ENCODE assay signal across 14 cellular contexts in the genomic region with DNA sequence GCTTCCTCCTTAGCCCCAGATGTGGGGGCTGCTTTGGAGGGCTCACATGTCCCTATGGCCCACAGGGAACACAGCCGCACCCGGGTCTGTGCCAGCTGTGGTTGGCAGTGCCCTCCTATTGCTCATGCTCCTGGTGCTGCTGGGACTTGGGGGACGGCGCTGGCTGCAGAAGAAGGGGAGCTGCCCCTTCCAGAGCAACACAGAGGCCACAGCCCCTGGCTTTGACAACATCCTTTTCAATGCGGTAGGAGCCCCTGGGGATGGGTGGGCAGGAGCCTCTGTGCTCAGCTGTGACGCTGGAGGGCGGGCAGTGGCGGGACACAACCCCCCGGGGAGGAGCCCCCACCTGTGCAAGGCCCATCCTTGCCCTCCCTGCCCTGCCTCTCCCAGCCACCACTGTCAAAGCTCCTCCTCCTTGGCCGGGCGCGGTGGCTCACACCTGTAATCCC. TPM values are rescaled to one million over a fixed set of nuclear protein-coding genes. Genes with fewer than 3 reads are reported as not detected.
A peak's percentile ranks its signal among the peaks of the same experiment; 100 is the strongest.
DNase-seq lines count a peak whose midpoint lies in the region; ATAC-seq, FAIRE-seq and TF ChIP-seq lines count a peak whose summit lies in the region.
"Had no signal": no experiment of that assay in that cellular context is flagged by ENCODE, and none has a peak within 500 bp of the region (broad histone marks: within the 10 kb centered on the region; RNA-seq: fewer than 3 reads in every experiment).

No MANE protein-coding gene starts in this region.

- no peaks in the 10 kb centered on the region for H3K27me3 Mint-ChIP-seq in activated CD8-positive, alpha-beta T cell treated with anti-CD3 and anti-CD28 coated beads, Interleukin-2, amount 10 ng/mL, durations not matched to agents 7 days and 5 days (ENCODE audit: low read depth)
- H3K27me3 Mint-ChIP-seq: activated CD4-positive, alpha-beta T cell treated with anti-CD3 and anti-CD28 coated beads, Interleukin-2, amount 10 ng/mL, durations not matched to agents 7 days and 5 days; CD8-positive, alpha-beta memory T cell had no signal

- peak overlapping the region in 44 of 59 donors; percentile 3 to 84 (median 68) for H3K27ac ChIP-seq in dorsolateral prefrontal cortex
- peak overlapping the region; percentile 53 to 76 (median 64) for H3K27ac ChIP-seq in pancreas
- H3K27ac ChIP-seq: epithelial cell of prostate had no signal

- H3K4me1 Mint-ChIP-seq in activated CD8-positive, alpha-beta T cell treated with anti-CD3 and anti-CD28 coated beads, Interleukin-2, amount 10 ng/mL, durations not matched to agents 7 days and 5 days (ENCODE audit: low read depth), result peaks cover 11% of the 10 kb centered on the region

- H3K27ac Mint-ChIP-seq in activated CD8-positive, alpha-beta T cell treated with anti-CD3 and anti-CD28 coated beads, Interleukin-2, amount 10 ng/mL, durations not matched to agents 7 days and 5 days, result no peak overlapping the region
- H3K27ac Mint-ChIP-seq: activated CD4-positive, alpha-beta T cell treated with anti-CD3 and anti-CD28 coated beads, Interleukin-2, amount 10 ng/mL, durations not matched to agents 7 days and 5 days had no signal

- H3K36me3 ChIP-seq in H7 (replicated peaks; ENCODE audit: control insufficient read depth, insufficient read depth, low read length) (peaks cover 18% of the 10 kb centered on the region), pancreas (peaks cover 4 to 33% (median 24%) of the 10 kb centered on the region in 3 donors)

- H3K4me3 ChIP-seq in H7 (ENCODE audit: insufficient read depth, low read depth, low read length) (no peak overlapping the region), dorsolateral prefrontal cortex (no peak overlapping the region), pancreas (no peak overlapping the region)
- H3K4me3 ChIP-seq: HAP-1 had no signal

- no peaks in the 10 kb centered on the region for H3K9me3 ChIP-seq in pancreas
- H3K9me3 ChIP-seq: HAP-1 had no signal

- TF ChIP-seq CTCF in dorsolateral prefrontal cortex (IDR thresholded peaks at IDR 0.05 in 54 of 56, conservative IDR thresholded peaks at IDR 0.05 in 2 of 56; ENCODE audit: low read depth in 1 of 56, partially characterized antibody in 56 of 56) (no peak), pancreas (IDR thresholded peaks at IDR 0.05) (no peak)

- CTCF ChIA-PET in activated CD8-positive, alpha-beta T cell treated with anti-CD3 and anti-CD28 coated beads, Interleukin-2, amount 10 ng/mL, durations not matched to agents 7 days and 5 days (lab: Charles Lee), result interaction anchor here (1.3 to 1.9 kb wide), 2 partner anchors 169 to 176 kb away, joined by 3 to 4 read pairs; no protein-coding TSS in a partner anchor

- H3K27me3 ChIP-seq in H7 (ENCODE audit: control insufficient read depth, insufficient read depth, low read length) (no peaks in the 10 kb centered on the region), dorsolateral prefrontal cortex (no peaks in the 10 kb centered on the region), pancreas (no peaks in the 10 kb centered on the region)

- no peak for ATAC-seq in pancreas
- no peak for ATAC-seq in activated CD8-positive, alpha-beta T cell treated with anti-CD3 and anti-CD28 coated beads, Interleukin-2, amount 10 ng/mL, durations not matched to agents 7 days and 5 days
- no peak for ATAC-seq in GM21447 (IDR thresholded peaks at IDR 0.05; ENCODE audit: unreplicated experiment)

- peak; percentile 42 for DNase-seq in H7
- DNase-seq in dorsolateral prefrontal cortex, result peak in 1 of 10 donors; percentile 38
- peak; percentile 21 to 74 (median 48) for DNase-seq in pancreas
- no peak for DNase-seq in activated CD8-positive, alpha-beta T cell treated with anti-CD3 and anti-CD28 coated beads, Interleukin-2, amount 10 ng/mL, durations not matched to agents 7 days and 5 days
- DNase-seq in NCI-H1417 treated with DMSO at 0.1 percent for 48 hours (lab: John Stamatoyannopoulos, UW), result no peak
- DNase-seq: activated CD4-positive, alpha-beta T cell treated with anti-CD3 and anti-CD28 coated beads, Interleukin-2, amount 10 ng/mL, durations not matched to agents 7 days and 5 days; activated gamma-delta T cell treated with Interleukin-2 at 50 U/mL for 16 hours; CD8-positive, alpha-beta memory T cell; OCI-M1 had no signal

- intact Hi-C loops in dorsolateral prefrontal cortex (cut with DNase I) (loop anchor here (5.0 kb wide), 1 partner anchor 82 kb away; the partner anchor contains the start of gene FBXW5 (in 2 of the 2)), pancreas (cut with DNase I) (no loop called here)

- POLR2A ChIA-PET in activated CD8-positive, alpha-beta T cell treated with anti-CD3 and anti-CD28 coated beads, Interleukin-2, amount 10 ng/mL, durations not matched to agents 7 days and 5 days (lab: Charles Lee), result no interaction called here

- peaks cover 26 to 39% (median 27%) of the 10 kb centered on the region in 3 donors for H3K4me1 ChIP-seq in pancreas

- no peak overlapping the region for H3K4me3 Mint-ChIP-seq in activated CD8-positive, alpha-beta T cell treated with anti-CD3 and anti-CD28 coated beads, Interleukin-2, amount 10 ng/mL, durations not matched to agents 7 days and 5 days
- H3K4me3 Mint-ChIP-seq: activated CD4-positive, alpha-beta T cell treated with anti-CD3 and anti-CD28 coated beads, Interleukin-2, amount 10 ng/mL, durations not matched to agents 7 days and 5 days; CD8-positive, alpha-beta memory T cell had no signal

- no peak for FAIRE-seq in pancreas (lab: Jason Lieb, UNC)
- FAIRE-seq: G401.6, HTR-8/SVneo had no signal

- WGBS in pancreas, 2 donors, result 58 to 68% methylated on average over 9 to 12 of the region's 12 CpGs

- H3K36me3 Mint-ChIP-seq in activated CD8-positive, alpha-beta T cell treated with anti-CD3 and anti-CD28 coated beads, Interleukin-2, amount 10 ng/mL, durations not matched to agents 7 days and 5 days (ENCODE audit: low read depth), result peaks cover 16% of the 10 kb centered on the region

- no peaks in the 10 kb centered on the region for H3K9me3 Mint-ChIP-seq in activated CD8-positive, alpha-beta T cell treated with anti-CD3 and anti-CD28 coated beads, Interleukin-2, amount 10 ng/mL, durations not matched to agents 7 days and 5 days (ENCODE audit: insufficient read depth)
- H3K9me3 Mint-ChIP-seq: activated CD4-positive, alpha-beta T cell treated with anti-CD3 and anti-CD28 coated beads, Interleukin-2, amount 10 ng/mL, durations not matched to agents 7 days and 5 days; CD8-positive, alpha-beta memory T cell had no signal

RNA-seq across cellular contexts. Expression of gene EDF1, which starts 6.3 kb away (rescaled TPM):
- total RNA-seq in H7 (2014; rRNA removed; shearing (Covaris generic)), result 213 and 240 TPM in 2 replicates
- total RNA-seq in dorsolateral prefrontal cortex, result 100 to 1,000 TPM; 145 to 331 (median 249) TPM
- 100 to 1,000 TPM; 230 to 422 (median 268) TPM for total RNA-seq in pancreas
- 100 to 1,000 TPM; 443 to 612 TPM for polyA plus RNA-seq in pancreas
- total RNA-seq in activated CD8-positive, alpha-beta T cell treated with anti-CD3 and anti-CD28 coated beads, Interleukin-2, amount 10 ng/mL, durations not matched to agents 7 days and 5 days, result 100 to 1,000 TPM; 279 to 310 TPM

RNA-seq across cellular contexts. Expression of gene MAMDC4, which starts 7.7 kb away (rescaled TPM):
- total RNA-seq in H7 (2014; rRNA removed; shearing (Covaris generic)), result 1.2 and 3.0 TPM in 2 replicates
- total RNA-seq in dorsolateral prefrontal cortex, result 10 to 100 TPM in 28 of 120 experiments, 1 to 10 TPM in 92; 2.7 to 18.6 (median 7.0) TPM
- 10 to 100 TPM in 1 of 6 donors, 1 to 10 TPM in 5; 3.0 to 13.3 (median 4.8) TPM for total RNA-seq in pancreas
- polyA plus RNA-seq in pancreas, result 10 to 100 TPM; 28.7 to 38.6 TPM
- total RNA-seq in activated CD8-positive, alpha-beta T cell treated with anti-CD3 and anti-CD28 coated beads, Interleukin-2, amount 10 ng/mL, durations not matched to agents 7 days and 5 days, result 10 to 100 TPM; 14.7 to 15.8 TPM
- polyA plus RNA-seq: CD8-positive, alpha-beta memory T cell had no signal

RNA-seq across cellular contexts. Expression of gene PHPT1, which starts 10.6 kb away (rescaled TPM):
- total RNA-seq in H7 (2014; rRNA removed; shearing (Covaris generic)), result 68.2 and 75.5 TPM in 2 replicates
- total RNA-seq in dorsolateral prefrontal cortex (100 to 1,000 TPM in 65 of 120 experiments, 10 to 100 TPM in 55; 68.1 to 140 (median 101) TPM), pancreas (10 to 100 TPM; 75.2 to 95.5 (median 79.0) TPM)
- 100 to 1,000 TPM; 180 to 189 TPM for polyA plus RNA-seq in pancreas
- 100 to 1,000 TPM; 108 to 119 TPM for total RNA-seq in activated CD8-positive, alpha-beta T cell treated with anti-CD3 and anti-CD28 coated beads, Interleukin-2, amount 10 ng/mL, durations not matched to agents 7 days and 5 days

RNA-seq across cellular contexts. Expression of gene AJM1, which starts 17.6 kb away (rescaled TPM):
- 0.14 and 0.52 TPM in 2 replicates for total RNA-seq in H7 (2014; rRNA removed; shearing (Covaris generic))
- 10 to 100 TPM; 22.9 to 89.8 (median 47.9) TPM for total RNA-seq in dorsolateral prefrontal cortex
- 1 to 10 TPM; 2.9 to 5.5 (median 4.2) TPM for total RNA-seq in pancreas
- polyA plus RNA-seq in pancreas, result 10 to 100 TPM in 1 of 2 donors, 1 to 10 TPM in 1; 9.0 to 11.7 TPM
- total RNA-seq in activated CD8-positive, alpha-beta T cell treated with anti-CD3 and anti-CD28 coated beads, Interleukin-2, amount 10 ng/mL, durations not matched to agents 7 days and 5 days, result 1 to 10 TPM; 5.3 to 5.6 TPM

RNA-seq across cellular contexts. Expression of gene TRAF2, which starts 26.5 kb away (rescaled TPM):
- total RNA-seq in H7 (2014; rRNA removed; shearing (Covaris generic)), result 40.9 and 48.6 TPM in 2 replicates
- total RNA-seq in dorsolateral prefrontal cortex, result 10 to 100 TPM; 11.1 to 47.8 (median 17.7) TPM
- total RNA-seq in pancreas, result 10 to 100 TPM in 1 of 6 donors, 1 to 10 TPM in 5; 4.8 to 13.4 (median 6.9) TPM
- 10 to 100 TPM; 14.4 TPM for polyA plus RNA-seq in pancreas
- 10 to 100 TPM; 48.5 to 57.2 TPM for total RNA-seq in activated CD8-positive, alpha-beta T cell treated with anti-CD3 and anti-CD28 coated beads, Interleukin-2, amount 10 ng/mL, durations not matched to agents 7 days and 5 days

Comparison
In these comparisons a context has a peak if more than half of its experiments do, and no peak if none do; other contexts are left out.
1. DNase-seq: peak in H7 (single experiment) and pancreas (6 of 6); none in activated CD8-positive, alpha-beta T cell treated with anti-CD3 and anti-CD28 coated beads, Interleukin-2, amount 10 ng/mL, durations not matched to agents 7 days and 5 days (single experiment) and NCI-H1417 treated with DMSO at 0.1 percent for 48 hours (single experiment).
2. intact Hi-C loops: an anchor here in dorsolateral prefrontal cortex (5.0 kb wide); none called in pancreas.